Comparison of ENCODE assay signal across 8 cellular contexts in the genomic region with DNA sequence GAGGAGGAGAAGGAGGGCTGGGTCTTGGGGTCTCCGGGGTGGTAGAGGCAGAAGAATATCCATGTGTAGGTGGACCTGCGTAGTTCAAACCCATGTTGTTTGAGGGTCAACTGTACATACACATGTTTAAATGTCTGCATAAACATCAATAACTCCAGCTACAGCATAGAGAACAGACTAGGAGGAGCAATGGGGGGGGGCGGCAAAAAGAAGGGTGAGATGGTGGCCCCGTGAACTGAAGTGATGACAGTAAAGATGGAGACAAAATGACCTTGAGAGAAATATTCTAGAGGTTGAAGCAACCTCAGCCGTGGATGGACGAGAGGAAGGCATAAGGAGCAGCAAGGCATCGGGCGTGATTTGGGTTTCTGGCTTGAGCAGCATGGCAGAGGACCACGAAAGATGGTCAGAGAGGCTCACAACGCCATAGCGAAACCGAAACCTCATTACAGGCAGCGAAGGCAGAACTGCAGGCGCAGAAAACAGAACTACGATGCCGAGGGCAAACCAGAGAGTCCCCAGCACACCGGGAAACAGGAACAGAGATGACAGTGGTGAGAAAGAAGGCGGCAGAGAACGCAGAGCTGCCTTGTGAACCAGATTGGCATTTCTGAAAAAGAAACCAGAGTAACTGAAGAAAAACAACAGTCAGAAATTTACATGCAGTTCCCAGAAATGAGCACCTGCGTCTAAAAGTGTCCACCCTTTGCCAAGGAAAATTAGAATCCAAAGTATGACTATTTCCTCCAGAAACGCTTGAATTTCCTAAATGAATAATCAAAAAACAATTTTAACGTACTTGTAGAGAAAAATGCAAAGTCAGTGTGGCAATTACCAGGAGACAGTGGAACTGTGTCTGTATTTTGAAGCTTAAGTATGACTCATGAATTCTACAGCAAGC. TPM values are rescaled to one million over a fixed set of nuclear protein-coding genes. Genes with fewer than 3 reads are reported as not detected.
A peak's percentile ranks its signal among the peaks of the same experiment; 100 is the strongest.
DNase-seq lines count a peak whose midpoint lies in the region; ATAC-seq and TF ChIP-seq lines count a peak whose summit lies in the region.

No MANE protein-coding gene starts in this region.

- peak; percentile 36 for DNase-seq in CMK (ENCODE audit: low read depth)
- peak; percentile 85 for DNase-seq in HS-5 (ENCODE audit: low read depth)
- DNase-seq in SW480 (ENCODE audit: low spot score): peak; percentile 62
- peak; percentile 57 for DNase-seq in kidney epithelial cell (ENCODE audit: low read depth)
- DNase-seq in stimulated activated CD8-positive, alpha-beta memory T cell treated with anti-CD3 and anti-CD28 coated beads, Interleukin-12 subunit alpha, Interleukin-12 subunit beta, amount 100 ng/mL, for 1 hour (ENCODE audit: low read depth): peak; percentile 32
- DNase-seq in T1000 (lab: John Stamatoyannopoulos, UW): no peak

- no peaks in the 10 kb centered on the region for H3K27me3 ChIP-seq in kidney epithelial cell (ENCODE audit: control insufficient read depth, insufficient read depth, low read length)

- no peaks in the 10 kb centered on the region for H3K36me3 ChIP-seq in kidney epithelial cell (ENCODE audit: control insufficient read depth, insufficient read depth, low read length)

- peak overlapping the region; percentile 89 for H3K27ac ChIP-seq in angular gyrus (ENCODE audit: low read depth, low read length)

- H3K4me3 ChIP-seq in kidney epithelial cell (ENCODE audit: low read depth, low read length): no peak overlapping the region

- TF ChIP-seq CTCF in kidney epithelial cell (IDR thresholded peaks at IDR 0.05; ENCODE audit: insufficient read depth, low read length, poor library complexity, severe bottlenecking): no peak

- peak; percentile 64 for ATAC-seq in GM21367 (IDR thresholded peaks at IDR 0.05; ENCODE audit: unreplicated experiment)

RNA-seq across cellular contexts. Expression of a gene that starts 50.2 kb away (rescaled TPM):
- total RNA-seq in kidney epithelial cell: under 0.01 and 0.04 TPM in 2 replicates
